In the genomic region with DNA sequence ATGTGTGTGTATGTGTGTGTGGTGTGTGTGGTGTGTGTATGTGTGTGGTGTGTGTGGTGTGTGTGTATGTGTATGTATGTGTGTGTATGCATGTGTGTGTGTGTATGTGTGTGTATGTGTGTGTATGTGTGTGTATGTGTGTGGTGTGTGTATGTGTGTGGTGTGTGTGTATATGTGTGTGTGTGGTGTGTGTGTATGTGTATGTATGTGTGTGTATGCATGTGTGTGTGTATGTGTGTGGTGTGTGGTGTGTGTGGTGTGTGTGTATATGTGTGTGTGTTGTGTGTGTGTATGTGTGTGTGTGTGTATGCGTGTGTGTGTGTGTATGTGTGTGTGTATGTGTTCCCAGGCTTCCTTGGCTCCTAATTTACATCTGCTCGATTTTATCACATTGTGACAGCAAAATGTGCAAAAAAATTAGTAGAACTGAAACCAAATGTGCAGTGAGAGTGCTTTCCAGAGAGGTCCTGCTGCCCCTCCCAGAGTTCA, we compare ENCODE assay signal across 20 cellular contexts.
A peak's percentile ranks its signal among the peaks of the same experiment; 100 is the strongest.
DNase-seq lines count a peak whose midpoint lies in the region; ATAC-seq, FAIRE-seq and TF ChIP-seq lines count a peak whose summit lies in the region.
"Had no signal": no experiment of that assay in that cellular context is flagged by ENCODE, and none has a peak within 500 bp of the region (broad histone marks: within the 10 kb centered on the region; RNA-seq: fewer than 3 reads in every experiment).

No MANE protein-coding gene starts in this region.

- FAIRE-seq in HepG2 (lab: Jason Lieb, UNC) = peak; percentile 63
- FAIRE-seq in GM12878 (lab: Jason Lieb, UNC) = peak; percentile 97
- FAIRE-seq: GM18507, GM19239 had no signal

- no peaks in the 10 kb centered on the region for H3K4me1 ChIP-seq in HepG2 (ENCODE audit: insufficient read depth, low read length)
- H3K4me1 ChIP-seq in right lobe of liver = no peaks in the 10 kb centered on the region
- no peaks in the 10 kb centered on the region for H3K4me1 ChIP-seq in GM12878 (ENCODE audit: control insufficient read depth, insufficient read depth, low read length)

- in situ Hi-C loops in HepG2 (cut with HindIII; ENCODE audit: extremely low pct_ligation_motif_present, low pct_unique_long_range_greater_than_20kb) (no loop called here), GM12878 (cut with MboI) (no loop called here)

- BruUV-seq in HepG2 (replicated peaks; lab: Mats Ljungman, UMichigan) (no TSS peak), GM12878 (replicated peaks; lab: Mats Ljungman, UMichigan) (no TSS peak)

- CTCF ChIA-PET in HepG2 (lab: Yijun Ruan, JAX; ENCODE audit: low intra/inter-chr PET ratio, low total read pairs) = no interaction called here
- CTCF ChIA-PET in GM12878 (lab: Yijun Ruan, JAX) = no interaction called here

- H3K36me3 Mint-ChIP-seq in mesothelial cell of epicardium = no peaks in the 10 kb centered on the region
- H3K36me3 Mint-ChIP-seq in activated T-helper 2 cell treated with anti-CD3 and anti-CD28 coated beads, Interferon-gamma antibody, Interleukin-2, Interleukin-4, amounts not matched to agents 10 μg/mL and 5 μg/mL and 100 μg/mL, durations not matched to agents 14 hours and 24 hours and 36 hours (ENCODE audit: low read depth) = no peaks in the 10 kb centered on the region

- no peaks in the 10 kb centered on the region for H3K79me2 ChIP-seq in HepG2 (ENCODE audit: insufficient read depth, low read length)
- no peaks in the 10 kb centered on the region for H3K79me2 ChIP-seq in GM12878 (ENCODE audit: control insufficient read depth, insufficient read depth, low read length)

- H3K27me3 ChIP-seq in HepG2 (ENCODE audit: control insufficient read depth in 1 of 2, insufficient read depth in 2 of 2, low read length in 2 of 2) (peaks cover 1 to 4% of the 10 kb centered on the region in 2 experiments; a peak in 1 of 5 replicates), right lobe of liver (peaks cover 0 to 9% of the 10 kb centered on the region in 2 donors), GM12878 (replicated peaks in 1 of 2; ENCODE audit: control insufficient read depth in 2 of 2, insufficient read depth in 2 of 2, low read length in 1 of 2) (no peaks in the 10 kb centered on the region)

- no peak overlapping the region for H3K4me3 Mint-ChIP-seq in mesothelial cell of epicardium
- no peak overlapping the region for H3K4me3 Mint-ChIP-seq in activated T-helper 2 cell treated with anti-CD3 and anti-CD28 coated beads, Interferon-gamma antibody, Interleukin-2, Interleukin-4, amounts not matched to agents 10 μg/mL and 5 μg/mL and 100 μg/mL, durations not matched to agents 14 hours and 24 hours and 36 hours (ENCODE audit: low read depth)

- H3K9me3 ChIP-seq in HepG2 (ENCODE audit: low read length) (no peaks in the 10 kb centered on the region), right lobe of liver (no peaks in the 10 kb centered on the region), GM12878 (replicated peaks; ENCODE audit: control insufficient read depth, insufficient read depth, low read length) (peaks cover 2% of the 10 kb centered on the region; the same call in 1 of the 3 replicates)

- H3K4me3 ChIP-seq in HepG2 (replicated peaks in 1 of 3; ENCODE audit: insufficient read depth in 1 of 3, low read depth in 2 of 3, low read length in 3 of 3) = no peak overlapping the region
- no peak overlapping the region for H3K4me3 ChIP-seq in right lobe of liver
- no peak overlapping the region for H3K4me3 ChIP-seq in GM12878

- no peak for DNase-seq in HepG2 (ENCODE audit: low spot score)
- no peak for DNase-seq in right lobe of liver
- DNase-seq in GM12878 (ENCODE audit: low read depth, low spot score) = no peak
- DNase-seq in mesothelial cell of epicardium (ENCODE audit: low spot score in 2 of 2, unreplicated experiment in 2 of 2) = no peak
- DNase-seq in activated T-helper 2 cell treated with anti-CD3 and anti-CD28 coated beads, Interferon-gamma antibody, Interleukin-2, Interleukin-4, amounts not matched to agents 10 μg/mL and 5 μg/mL and 100 μg/mL, durations not matched to agents 14 hours and 24 hours and 36 hours (ENCODE audit: low spot score) = no peak
- no peak for DNase-seq in NCI-H1436 (lab: John Stamatoyannopoulos, UW)
- DNase-seq in GM19238 (ENCODE audit: insufficient read length, low spot score) = no peak
- no peak for DNase-seq in NCI-H1930 (lab: John Stamatoyannopoulos, UW)
- DNase-seq: COR-L47, DMS153, KBM-7, NCI-H1048, NCI-H1694 treated with DMSO at 0.1 percent for 48 hours, NCI-H446 treated with DMSO at 0.1 percent for 48 hours, NCI-H748 treated with DMSO at 0.1 percent for 48 hours, SIG-M5 had no signal

- SMC1A ChIA-PET in GM12878 (lab: Charles Lee; ENCODE audit: uncharacterized antibody, unreplicated experiment) = no interaction called here

- no peak overlapping the region for H2AFZ ChIP-seq in HepG2 (ENCODE audit: low read length)
- H2AFZ ChIP-seq in GM12878 (ENCODE audit: control insufficient read depth, low read depth, low read length) = no peak overlapping the region

- no peak for TF ChIP-seq POLR2A in HepG2 (IDR thresholded peaks at IDR 0.05; ENCODE audit: insufficient read depth in 1 of 2, low read depth in 2 of 2, low read length in 2 of 2)
- no peak for TF ChIP-seq POLR2A in right lobe of liver (IDR thresholded peaks at IDR 0.05)
- TF ChIP-seq POLR2A in GM12878 (IDR thresholded peaks at IDR 0.05; ENCODE audit: low read depth, low read length) = no peak

- no peaks in the 10 kb centered on the region for H4K20me1 ChIP-seq in HepG2 (ENCODE audit: insufficient read depth, low read length)
- H4K20me1 ChIP-seq in GM12878 (ENCODE audit: control insufficient read depth, insufficient read depth) = no peaks in the 10 kb centered on the region

- RAD21 ChIA-PET in GM12878 (lab: Charles Lee; ENCODE audit: unreplicated experiment) = no interaction called here

- intact Hi-C loops in HepG2 (cut with micrococcal nuclease; ENCODE audit: unreplicated experiment) (no loop called here), right lobe of liver (cut with DNase I) (no loop called here), GM12878 (cut with micrococcal nuclease; ENCODE audit: unreplicated experiment) (no loop called here)
- intact Hi-C loops in activated T-helper 2 cell treated with anti-CD3 and anti-CD28 coated beads, Interferon-gamma antibody, Interleukin-2, Interleukin-4, amounts not matched to agents 10 μg/mL and 5 μg/mL and 100 μg/mL, durations not matched to agents 14 hours and 24 hours and 36 hours (cut with micrococcal nuclease) = no loop called here

- H3K27ac ChIP-seq in HepG2 (ENCODE audit: extremely low read length, insufficient read depth, low read length) (no peak overlapping the region), right lobe of liver (no peak overlapping the region), GM12878 (ENCODE audit: control insufficient read depth, insufficient read depth) (no peak overlapping the region)
- H3K27ac ChIP-seq: 22Rv1, C4-2B had no signal

- TF ChIP-seq EP300 in HepG2 (IDR thresholded peaks at IDR 0.05; ENCODE audit: low read depth in 2 of 2, low read length in 2 of 2) = no peak
- TF ChIP-seq EP300 in HepG2 (CRISPR knock-in tag; IDR thresholded peaks at IDR 0.05; ENCODE audit: borderline replicate concordance) = no peak
- no peak for TF ChIP-seq EP300 in GM12878 (IDR thresholded peaks at IDR 0.05; ENCODE audit: borderline replicate concordance in 1 of 2, control insufficient read depth in 1 of 2, low read depth in 2 of 2, low read length in 2 of 2)

- ATAC-seq in HepG2 (no peak), right lobe of liver (no peak), GM12878 (no peak)

- no peak overlapping the region for H3K9ac ChIP-seq in HepG2 (ENCODE audit: insufficient read depth, low read depth, low read length)
- no peak overlapping the region for H3K9ac ChIP-seq in GM12878 (ENCODE audit: control insufficient read depth, insufficient read depth, low read length)

- H3K9me3 Mint-ChIP-seq in mesothelial cell of epicardium = no peaks in the 10 kb centered on the region
- no peaks in the 10 kb centered on the region for H3K9me3 Mint-ChIP-seq in activated T-helper 2 cell treated with anti-CD3 and anti-CD28 coated beads, Interferon-gamma antibody, Interleukin-2, Interleukin-4, amounts not matched to agents 10 μg/mL and 5 μg/mL and 100 μg/mL, durations not matched to agents 14 hours and 24 hours and 36 hours

- H3K36me3 ChIP-seq in HepG2 (replicated peaks in 1 of 2; ENCODE audit: control insufficient read depth in 1 of 2, insufficient read depth in 2 of 2, low read length in 2 of 2) = no peaks in the 10 kb centered on the region
- H3K36me3 ChIP-seq in right lobe of liver = no peaks in the 10 kb centered on the region
- no peaks in the 10 kb centered on the region for H3K36me3 ChIP-seq in GM12878 (ENCODE audit: control insufficient read depth in 2 of 2, insufficient read depth in 2 of 2, low read length in 1 of 2)

- POLR2A ChIA-PET in HepG2 (lab: Yijun Ruan, JAX) = no interaction called here
- POLR2A ChIA-PET in GM12878 (lab: Charles Lee) = no interaction called here

- WGBS in HepG2 (ENCODE audit: low lambda C conversion rate) = 3% methylated on average over 2 of the region's 2 CpGs
- WGBS in right lobe of liver (ENCODE audit: insufficient coverage, low coverage, low lambda C conversion rate, missing lambda C conversion rate) = 37% methylated on average over 2 of the region's 2 CpGs
- WGBS in GM12878 (ENCODE audit: insufficient coverage, insufficient replicate concordance, low lambda C conversion rate, missing lambda C conversion rate) = 22% methylated on average over 2 of the region's 2 CpGs

- TF ChIP-seq RAD21 in HepG2 (CRISPR knock-in tag; IDR thresholded peaks at IDR 0.05) (no peak), GM12878 (IDR thresholded peaks at IDR 0.05; ENCODE audit: insufficient read depth, low read depth, low read length) (no peak)

- H3K4me1 Mint-ChIP-seq in mesothelial cell of epicardium = peaks cover 43% of the 10 kb centered on the region
- no peaks in the 10 kb centered on the region for H3K4me1 Mint-ChIP-seq in activated T-helper 2 cell treated with anti-CD3 and anti-CD28 coated beads, Interferon-gamma antibody, Interleukin-2, Interleukin-4, amounts not matched to agents 10 μg/mL and 5 μg/mL and 100 μg/mL, durations not matched to agents 14 hours and 24 hours and 36 hours (ENCODE audit: low read depth)

- no peak for TF ChIP-seq CTCF in HepG2 (CRISPR knock-in tag; IDR thresholded peaks at IDR 0.05)
- TF ChIP-seq CTCF in right lobe of liver (IDR thresholded peaks at IDR 0.05) = no peak
- no peak for TF ChIP-seq CTCF in GM12878 (IDR thresholded peaks at IDR 0.05 in 2 of 3, conservative IDR thresholded peaks at IDR 0.05 in 1 of 3; ENCODE audit: control insufficient read depth in 2 of 3, extremely low read depth in 1 of 3, insufficient read depth in 1 of 3, low read depth in 3 of 3, low read length in 3 of 3)
- no peak for TF ChIP-seq CTCF in mesothelial cell of epicardium (IDR thresholded peaks at IDR 0.05; ENCODE audit: unreplicated experiment)

- peak overlapping the region; percentile 84 for H3K27ac Mint-ChIP-seq in mesothelial cell of epicardium
- H3K27ac Mint-ChIP-seq in activated T-helper 2 cell treated with anti-CD3 and anti-CD28 coated beads, Interferon-gamma antibody, Interleukin-2, Interleukin-4, amounts not matched to agents 10 μg/mL and 5 μg/mL and 100 μg/mL, durations not matched to agents 14 hours and 24 hours and 36 hours = no peak overlapping the region

- H3K4me2 ChIP-seq in HepG2 (ENCODE audit: low read depth, low read length) (no peak overlapping the region), GM12878 (ENCODE audit: control insufficient read depth, insufficient read depth) (no peak overlapping the region)

- peaks cover 6% of the 10 kb centered on the region for H3K27me3 Mint-ChIP-seq in mesothelial cell of epicardium (ENCODE audit: low read depth)
- H3K27me3 Mint-ChIP-seq in activated T-helper 2 cell treated with anti-CD3 and anti-CD28 coated beads, Interferon-gamma antibody, Interleukin-2, Interleukin-4, amounts not matched to agents 10 μg/mL and 5 μg/mL and 100 μg/mL, durations not matched to agents 14 hours and 24 hours and 36 hours (ENCODE audit: low read depth) = no peaks in the 10 kb centered on the region

Comparison
In these comparisons a context has a peak if more than half of its experiments do, and no peak if none do; other contexts are left out.
1. Of the 75 proteins assayed by ChIP-seq in both HepG2 and GM12878: peak only in HepG2: IKZF1; only in GM12878: none; in both: none; in neither: 74.